In the genomic region with DNA sequence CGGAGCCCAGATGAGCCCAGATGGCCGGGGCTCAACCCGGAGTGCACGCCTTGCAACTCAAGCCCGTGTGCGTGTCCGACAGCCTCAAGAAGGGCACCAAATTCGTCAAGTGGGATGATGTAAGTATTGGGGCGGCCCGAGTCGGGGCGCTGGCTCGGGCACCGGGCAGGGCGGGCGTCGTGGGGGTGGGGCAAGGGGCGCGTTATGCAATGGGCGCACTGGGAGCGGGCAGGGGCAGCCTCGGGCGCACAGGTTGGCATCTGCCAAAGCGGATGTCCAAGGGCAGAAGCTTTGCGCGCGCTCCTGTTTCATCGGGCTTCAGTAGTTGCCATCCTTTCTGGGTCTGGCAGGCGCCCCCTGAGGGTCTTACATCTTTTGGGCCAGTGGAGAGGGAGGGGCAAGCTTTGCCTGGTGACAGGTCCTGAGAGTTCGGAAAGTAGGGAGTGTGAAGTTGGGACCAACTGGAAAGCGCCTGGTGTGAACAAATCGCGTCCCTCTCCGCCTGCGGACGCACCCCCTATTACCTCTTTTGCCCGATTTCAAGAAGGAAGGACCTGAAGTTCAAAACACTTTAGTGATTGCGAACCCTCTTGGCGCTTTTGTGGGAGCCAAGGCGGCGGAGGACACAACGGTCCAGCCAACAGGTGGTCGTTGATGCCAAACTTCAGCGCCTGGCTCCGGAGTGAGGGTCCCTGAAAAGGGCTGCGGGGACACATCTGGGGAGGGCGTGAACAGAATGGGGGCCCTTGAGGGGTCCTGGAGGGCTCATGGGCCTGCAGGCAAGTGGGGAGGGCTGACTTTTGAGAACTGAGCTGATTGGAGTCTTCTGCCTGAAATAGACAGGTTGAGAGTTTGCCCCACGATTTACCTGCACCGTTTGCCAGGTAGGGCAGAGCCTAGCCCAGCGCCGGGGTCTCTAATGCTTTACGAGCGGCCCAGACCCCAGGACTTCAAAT, we compare ENCODE assay signal across 8 cellular contexts. TPM values are rescaled to one million over a fixed set of nuclear protein-coding genes. Genes with fewer than 3 reads are reported as not detected.
DNase-seq lines count a peak whose midpoint lies in the region; ATAC-seq, FAIRE-seq and TF ChIP-seq lines count a peak whose summit lies in the region.

No MANE protein-coding gene starts in this region.

- no peaks in the 10 kb centered on the region for H3K9me3 Mint-ChIP-seq in activated CD8-positive, alpha-beta memory T cell treated with anti-CD3 and anti-CD28 coated beads, Interleukin-2, amount 10 ng/mL, durations not matched to agents 7 days and 5 days (ENCODE audit: low read depth)
- H3K9me3 Mint-ChIP-seq in neural progenitor cell = peaks cover 2% of the 10 kb centered on the region

- no peak for TF ChIP-seq CTCF in A549 (IDR thresholded peaks at IDR 0.05)
- TF ChIP-seq CTCF in neural progenitor cell (IDR thresholded peaks at IDR 0.05) = no peak

- H3K27ac ChIP-seq in A549 = peak overlapping the region; percentile 40 to 73; a peak in 4 of 6 replicates
- H3K27ac ChIP-seq in neural progenitor cell = no peak overlapping the region

- H3K36me3 ChIP-seq in neural progenitor cell = no peaks in the 10 kb centered on the region

- H3K27me3 ChIP-seq in neural progenitor cell = peaks cover 43% of the 10 kb centered on the region

- H4K20me1 ChIP-seq in neural progenitor cell (ENCODE audit: low read depth) = no peaks in the 10 kb centered on the region

- no peak for TF ChIP-seq RAD21 in A549 (conservative IDR thresholded peaks at IDR 0.05 in 1 of 2, IDR thresholded peaks at IDR 0.05 in 1 of 2)

- no peak overlapping the region for H3K9ac ChIP-seq in neural progenitor cell

- H3F3A ChIP-seq in neural progenitor cell (ENCODE audit: low read depth) = no peaks in the 10 kb centered on the region

- H3K4me3 ChIP-seq in A549 = peak overlapping the region; percentile 60
- peak overlapping the region; percentile 73 for H3K4me3 ChIP-seq in neural progenitor cell

- no peak for FAIRE-seq in A549 (lab: Jason Lieb, UNC)
- no peak for FAIRE-seq in frontal cortex (lab: Jason Lieb, UNC)

- peak overlapping the region; percentile 91 for H2AFZ ChIP-seq in neural progenitor cell (replicated peaks)

- H3K27ac Mint-ChIP-seq in activated CD8-positive, alpha-beta memory T cell treated with anti-CD3 and anti-CD28 coated beads, Interleukin-2, amount 10 ng/mL, durations not matched to agents 7 days and 5 days = no peak overlapping the region
- no peak overlapping the region for H3K27ac Mint-ChIP-seq in neural progenitor cell

- H3K4me1 Mint-ChIP-seq in activated CD8-positive, alpha-beta memory T cell treated with anti-CD3 and anti-CD28 coated beads, Interleukin-2, amount 10 ng/mL, durations not matched to agents 7 days and 5 days = peaks cover 23% of the 10 kb centered on the region
- H3K4me1 Mint-ChIP-seq in neural progenitor cell = peaks cover 24% of the 10 kb centered on the region

- DNase-seq in A549 (ENCODE audit: low read depth in 1 of 2, low spot score in 1 of 2) (peak in 1 of 2 experiments; percentile 33), frontal cortex (ENCODE audit: low spot score in 2 of 2) (peak; percentile 33 to 42), neural progenitor cell (ENCODE audit: low spot score) (peak; percentile 44), cerebellar nuclear complex (lab: John Stamatoyannopoulos, UW) (no peak)
- DNase-seq in activated CD8-positive, alpha-beta memory T cell treated with anti-CD3 and anti-CD28 coated beads, Interleukin-2, amount 10 ng/mL, durations not matched to agents 7 days and 5 days = peak; percentile 45

- no peaks in the 10 kb centered on the region for H3K9me3 ChIP-seq in A549
- H3K9me3 ChIP-seq in neural progenitor cell (ENCODE audit: low read depth) = no peaks in the 10 kb centered on the region

- peak in 1 of 2 experiments; percentile 21; a peak in 3 of 6 replicates for ATAC-seq in A549
- ATAC-seq in GM21528 (IDR thresholded peaks at IDR 0.05; ENCODE audit: low FRiP score, unreplicated experiment) = peak; percentile 3
- no peak for ATAC-seq in activated CD8-positive, alpha-beta memory T cell treated with anti-CD3 and anti-CD28 coated beads, Interleukin-2, amount 10 ng/mL, durations not matched to agents 7 days and 5 days
- no peak for ATAC-seq in HG02678 (IDR thresholded peaks at IDR 0.05; ENCODE audit: unreplicated experiment)
- no peak for ATAC-seq in HG03139 (IDR thresholded peaks at IDR 0.05; ENCODE audit: unreplicated experiment)

- H3K4me3 Mint-ChIP-seq in activated CD8-positive, alpha-beta memory T cell treated with anti-CD3 and anti-CD28 coated beads, Interleukin-2, amount 10 ng/mL, durations not matched to agents 7 days and 5 days = peak overlapping the region; percentile 66
- H3K4me3 Mint-ChIP-seq in neural progenitor cell = peak overlapping the region; percentile 91

- H3K36me3 Mint-ChIP-seq in activated CD8-positive, alpha-beta memory T cell treated with anti-CD3 and anti-CD28 coated beads, Interleukin-2, amount 10 ng/mL, durations not matched to agents 7 days and 5 days = no peaks in the 10 kb centered on the region
- H3K36me3 Mint-ChIP-seq in neural progenitor cell = no peaks in the 10 kb centered on the region

- CTCF ChIA-PET in A549 (lab: Yijun Ruan, JAX) = interaction anchor here (0.6 to 2.7 kb wide), 5 partner anchors 10 to 589 kb away, joined by 3 to 19 read pairs (median 3); no protein-coding TSS in a partner anchor
- CTCF ChIA-PET in activated CD8-positive, alpha-beta memory T cell treated with anti-CD3 and anti-CD28 coated beads, Interleukin-2, amount 10 ng/mL, durations not matched to agents 7 days and 5 days (lab: Charles Lee) = interaction anchor here (0.6 to 3.1 kb wide), 5 partner anchors 29 to 589 kb away, joined by 3 to 18 read pairs (median 5); no protein-coding TSS in a partner anchor

- no peaks in the 10 kb centered on the region for H3K79me2 ChIP-seq in neural progenitor cell (ENCODE audit: low read depth)

- POLR2A ChIA-PET in A549 (lab: Yijun Ruan, JAX) = no interaction called here

- H3K4me2 ChIP-seq in A549 = peak overlapping the region; percentile 96
- H3K4me2 ChIP-seq in neural progenitor cell = peak overlapping the region; percentile 86

- peaks cover 53% of the 10 kb centered on the region for H3K27me3 Mint-ChIP-seq in activated CD8-positive, alpha-beta memory T cell treated with anti-CD3 and anti-CD28 coated beads, Interleukin-2, amount 10 ng/mL, durations not matched to agents 7 days and 5 days
- peaks cover 5% of the 10 kb centered on the region for H3K27me3 Mint-ChIP-seq in neural progenitor cell (ENCODE audit: insufficient read depth, low read depth)

- no peak for TF ChIP-seq POLR2A in A549 (IDR thresholded peaks at IDR 0.05; ENCODE audit: low read length)

- 26% methylated on average over 38 of the region's 53 CpGs for WGBS in A549 (ENCODE audit: missing lambda C conversion rate)

- H3K4me1 ChIP-seq in A549 (no peaks in the 10 kb centered on the region; the same call in 2 of the 3 replicates), neural progenitor cell (no peaks in the 10 kb centered on the region)

- no peak for TF ChIP-seq EP300 in A549 (IDR thresholded peaks at IDR 0.05)

TF ChIP-seq in A549, 52 proteins besides CTCF, POLR2A, EP300 and RAD21:
- TF ChIP-seq HDAC2 (IDR thresholded peaks at IDR 0.05) (peak; percentile 18; the same call in 1 of the 2 replicates), MYC (IDR thresholded peaks at IDR 0.05; ENCODE audit: borderline replicate concordance, low read length) (no peak)

RNA-seq across cellular contexts. Expression of a gene that starts 0.8 kb away (rescaled TPM):
- 5.9 and 6.3 TPM in 2 replicates for polyA plus RNA-seq in A549 (2011; rRNA removed)
- polyA plus RNA-seq in A549 (2012; cell fraction: cytosol; rRNA removed) = 0.32 and 0.47 TPM in 2 replicates
- 0.25 and 0.56 TPM in 2 replicates for polyA plus RNA-seq in A549 (2012; cell fraction: nucleus; rRNA removed)
- 0.60 to 1.0 TPM (median 0.97 TPM) in 3 replicates for polyA plus RNA-seq in A549 (2017; fragmentation: RNase III; extraction: RNeasy Plus Mini Kit Qiagen cat#74134 plus additional on column Dnase treatment)
- polyA minus RNA-seq in A549 (2011; rRNA and poly(A)+ RNA removed) = 6.5 and 10.2 TPM in 2 replicates
- total RNA-seq in activated CD8-positive, alpha-beta memory T cell treated with anti-CD3 and anti-CD28 coated beads, Interleukin-2, amount 10 ng/mL, durations not matched to agents 7 days and 5 days = 1 to 10 TPM; 2.4 to 3.2 TPM
- total RNA-seq in frontal cortex = 48.9 TPM
- total RNA-seq in neural progenitor cell (ENCODE audit: low replicate concordance) = 24.7 and 30.2 TPM in 2 replicates

Comparison
In these comparisons a context has a peak if more than half of its experiments do, and no peak if none do; other contexts are left out.
1. DNase-seq: peak in activated CD8-positive, alpha-beta memory T cell treated with anti-CD3 and anti-CD28 coated beads, Interleukin-2, amount 10 ng/mL, durations not matched to agents 7 days and 5 days (single experiment), frontal cortex (2 of 2) and neural progenitor cell (single experiment); none in cerebellar nuclear complex (0 of 2).